10 cellular contexts compared by ENCODE assay signal in genomic region chr10:50470798-50471582, GRCh38.
A peak's percentile ranks its signal among the peaks of the same experiment; 100 is the strongest.
DNase-seq lines count a peak whose midpoint lies in the region; ATAC-seq and TF ChIP-seq lines count a peak whose summit lies in the region.
"Had no signal": no experiment of that assay in that cellular context is flagged by ENCODE, and none has a peak within 500 bp of the region (broad histone marks: within the 10 kb centered on the region; RNA-seq: fewer than 3 reads in every experiment).

No MANE protein-coding gene starts in this region.

- H3K27ac ChIP-seq in RWPE1 (no peak overlapping the region), stomach (peak overlapping the region in 4 of 5 donors; percentile 25 to 83 (median 54))

- TF ChIP-seq CTCF in RWPE1 (conservative IDR thresholded peaks at IDR 0.05; ENCODE audit: low read depth), result no peak
- no peak for TF ChIP-seq CTCF in stomach (IDR thresholded peaks at IDR 0.05)
- TF ChIP-seq CTCF in lower leg skin (IDR thresholded peaks at IDR 0.05), result no peak
- no peak for TF ChIP-seq CTCF in GM10266 (IDR thresholded peaks at IDR 0.05; ENCODE audit: control insufficient read depth, insufficient read depth, low read depth, missing control alignments)

- WGBS in stomach, 5 donors, result 42 to 56% (median 50%) methylated on average over 6 of the region's 6 CpGs
- 62 to 69% methylated on average over 6 of the region's 6 CpGs for WGBS in lower leg skin, 2 donors

- DNase-seq in RWPE1 (ENCODE audit: low spot score) (peak; percentile 13), iPS DF 19.7 (ENCODE audit: low read depth, low spot score) (peak; percentile 17), stomach (no peak), cerebellar cortex (ENCODE audit: low spot score) (no peak), NCI-H524 (lab: John Stamatoyannopoulos, UW) (no peak), lower leg skin (ENCODE audit: low spot score in 2 of 2) (no peak), GM10266 (ENCODE audit: extremely low spot score) (no peak)
- DNase-seq: activated effector memory CD4-positive, alpha-beta T cell treated with Interleukin-2 at 50 U/mL for 16 hours; NCI-H1694 had no signal

- H3K27me3 ChIP-seq in stomach, result no peaks in the 10 kb centered on the region

- TF ChIP-seq POLR2A in stomach (IDR thresholded peaks at IDR 0.05), result no peak
- TF ChIP-seq POLR2A in lower leg skin (IDR thresholded peaks at IDR 0.05), result no peak

- no peak for TF ChIP-seq EP300 in stomach (IDR thresholded peaks at IDR 0.05)

- no peaks in the 10 kb centered on the region for H3K9me3 ChIP-seq in stomach

- no peaks in the 10 kb centered on the region for H3K36me3 ChIP-seq in stomach

- ATAC-seq in GM19395 (IDR thresholded peaks at IDR 0.05; ENCODE audit: unreplicated experiment), result peak; percentile 11

- H3K4me1 ChIP-seq in stomach, result peaks cover 8 to 58% (median 39%) of the 10 kb centered on the region in 4 donors

- intact Hi-C loops in stomach (cut with DNase I; ENCODE audit: low total_unique reads) (no loop called here), lower leg skin (cut with DNase I; ENCODE audit: low total_unique reads) (no loop called here)

- H3K4me3 ChIP-seq in stomach (no peak overlapping the region), lower leg skin (ENCODE audit: low read depth, poor library complexity, severe bottlenecking) (no peak overlapping the region)

- POLR2A ChIA-PET in RWPE1 (lab: Yijun Ruan, JAX; ENCODE audit: low non-redundant PET), result no interaction called here

- CTCF ChIA-PET in RWPE1 (lab: Yijun Ruan, JAX), result interaction anchor here (0.7 kb wide), 1 partner anchor 927 kb away, joined by 3 read pairs; no protein-coding TSS in a partner anchor

Comparison
In these comparisons a context has a peak if more than half of its experiments do, and no peak if none do; other contexts are left out.
1. DNase-seq: peak in RWPE1 (single experiment) and iPS DF 19.7 (single experiment); none in stomach (single experiment), cerebellar cortex (single experiment), NCI-H524 (0 of 2), lower leg skin (0 of 2) and GM10266 (single experiment).